In the genomic region with DNA sequence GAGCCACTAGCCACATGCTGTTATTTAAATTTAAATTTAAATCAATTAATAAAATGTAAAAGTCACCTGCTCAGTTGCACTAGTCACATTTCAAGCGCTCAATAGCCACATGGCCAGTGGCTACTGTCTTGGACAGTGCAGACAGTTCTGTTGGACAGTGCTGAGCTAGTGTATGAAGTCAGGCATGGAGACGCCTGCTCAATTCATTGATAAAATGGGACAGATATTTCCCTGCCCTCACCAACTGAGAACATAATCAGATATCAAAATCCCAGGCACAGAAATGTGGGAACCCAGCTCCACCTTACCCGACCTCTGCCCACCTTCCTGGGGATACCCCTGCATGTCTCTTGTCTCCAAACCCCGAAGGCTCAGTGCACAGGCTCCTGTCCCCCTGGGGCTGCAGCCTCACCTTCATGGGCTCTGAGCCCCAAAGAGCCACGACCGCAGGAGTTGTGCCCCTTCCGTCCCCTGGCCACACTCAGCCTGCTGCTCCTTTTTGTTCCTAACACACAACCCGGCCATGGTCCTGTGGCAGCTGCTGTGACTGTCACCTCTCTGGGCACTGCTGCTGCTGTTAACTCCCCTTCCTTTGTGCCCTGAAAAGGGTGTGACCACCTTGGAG, we compare ENCODE assay signal across 1 cellular context.
TF ChIP-seq lines count a peak whose summit lies in the region.

No MANE protein-coding gene starts in this region.

TF ChIP-seq in GM23338, 12 proteins besides CTCF, POLR2A, EP300 and RAD21 (continued from another document):
- no peak for TF ChIP-seq NANOG (IDR thresholded peaks at IDR 0.05; ENCODE audit: borderline replicate concordance)
TF ChIP-seq in GM23338: peak in this region for 0.
